1 cellular context compared by ENCODE assay signal in the genomic region with DNA sequence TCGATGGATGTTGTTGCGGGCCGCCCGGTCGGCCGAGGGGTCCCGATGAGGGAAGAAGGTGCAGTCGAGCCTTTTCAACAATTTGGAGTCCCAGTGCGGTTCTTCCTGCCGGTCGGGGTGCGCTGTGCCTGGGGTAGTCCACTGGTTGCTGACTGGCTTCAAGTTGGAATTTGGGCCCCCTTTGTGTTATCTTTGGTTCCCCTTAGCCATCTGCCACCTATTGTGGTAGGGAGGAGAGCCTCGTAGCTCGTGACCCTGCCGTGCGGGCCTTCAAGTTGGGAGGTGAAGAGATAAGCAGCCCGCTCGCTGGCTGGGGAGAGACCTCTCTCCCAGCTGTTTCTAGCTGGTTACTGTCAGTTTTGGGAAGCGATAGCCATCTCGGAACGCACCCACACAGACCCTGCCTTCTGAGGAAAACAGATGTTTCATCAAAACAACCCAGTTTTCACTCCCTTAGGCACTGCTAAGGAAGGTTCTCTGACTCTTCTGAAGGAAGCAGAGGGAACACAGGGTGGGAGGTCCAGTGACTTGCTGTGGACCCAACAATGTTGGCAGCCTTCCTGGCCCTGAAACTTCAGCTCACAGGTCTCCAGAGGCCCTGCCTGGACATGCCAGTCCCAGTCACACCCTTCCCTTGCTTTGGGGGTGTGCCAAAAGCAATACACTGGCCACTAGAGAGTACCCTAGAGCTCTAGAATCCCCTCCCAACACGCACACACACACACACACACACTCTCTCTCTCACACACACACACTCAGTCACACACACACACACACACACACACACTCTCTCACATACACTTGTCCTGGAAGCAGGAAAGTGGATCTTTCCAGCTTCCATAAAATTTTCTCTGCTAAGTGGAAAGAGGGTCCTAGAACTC.
TF ChIP-seq lines count a peak whose summit lies in the region.

No MANE protein-coding gene starts in this region.

TF ChIP-seq in H1, 55 proteins besides CTCF, POLR2A, EP300 and RAD21:
- TF ChIP-seq RNF2 (IDR thresholded peaks at IDR 0.05; ENCODE audit: borderline replicate concordance, low read depth, low read length, missing control alignments, poor library complexity, severe bottlenecking), result peak; percentile 40
- 0 out of 2 replicates have a peak, but pooled peaks have one; percentile 2 for TF ChIP-seq POLR2AphosphoS5 (IDR thresholded peaks at IDR 0.05; ENCODE audit: low read depth, low read length)
- no peak for TF ChIP-seq TCF12 (IDR thresholded peaks at IDR 0.05; ENCODE audit: low read depth, low read length)
- TF ChIP-seq EZH2 (IDR thresholded peaks at IDR 0.05; ENCODE audit: low read depth, low read length, severe bottlenecking), result peak; percentile 79
- TF ChIP-seq, protein P1, sequence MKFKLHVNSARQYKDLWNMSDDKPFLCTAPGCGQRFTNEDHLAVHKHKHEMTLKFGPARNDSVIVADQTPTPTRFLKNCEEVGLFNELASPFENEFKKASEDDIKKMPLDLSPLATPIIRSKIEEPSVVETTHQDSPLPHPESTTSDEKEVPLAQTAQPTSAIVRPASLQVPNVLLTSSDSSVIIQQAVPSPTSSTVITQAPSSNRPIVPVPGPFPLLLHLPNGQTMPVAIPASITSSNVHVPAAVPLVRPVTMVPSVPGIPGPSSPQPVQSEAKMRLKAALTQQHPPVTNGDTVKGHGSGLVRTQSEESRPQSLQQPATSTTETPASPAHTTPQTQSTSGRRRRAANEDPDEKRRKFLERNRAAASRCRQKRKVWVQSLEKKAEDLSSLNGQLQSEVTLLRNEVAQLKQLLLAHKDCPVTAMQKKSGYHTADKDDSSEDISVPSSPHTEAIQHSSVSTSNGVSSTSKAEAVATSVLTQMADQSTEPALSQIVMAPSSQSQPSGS (IDR thresholded peaks at IDR 0.05; ENCODE audit: low read length), result 0 out of 2 replicates have a peak, but pooled peaks have one; percentile 30
- TF ChIP-seq SUZ12 (IDR thresholded peaks at IDR 0.05; ENCODE audit: low read length), result peak; percentile 77
- no peak for TF ChIP-seq TAF7 (optimal IDR thresholded peaks at IDR 0.05; ENCODE audit: borderline replicate concordance, low read depth, low read length)
